Comparison of ENCODE assay signal across 13 cellular contexts in genomic region chr18:62710417-62710816, GRCh38. TPM values are rescaled to one million over a fixed set of nuclear protein-coding genes. Genes with fewer than 3 reads are reported as not detected.
DNase-seq lines count a peak whose midpoint lies in the region; ATAC-seq and TF ChIP-seq lines count a peak whose summit lies in the region.
"Had no signal": no experiment of that assay in that cellular context is flagged by ENCODE, and none has a peak within 500 bp of the region (broad histone marks: within the 10 kb centered on the region; RNA-seq: fewer than 3 reads in every experiment).

No MANE protein-coding gene starts in this region.

- no peaks in the 10 kb centered on the region for H3K36me3 ChIP-seq in upper lobe of right lung

- no peak overlapping the region for H3K4me3 ChIP-seq in upper lobe of right lung

- no peaks in the 10 kb centered on the region for H3K4me1 ChIP-seq in upper lobe of right lung

- no peak for TF ChIP-seq CTCF in upper lobe of right lung (IDR thresholded peaks at IDR 0.05)

- no peaks in the 10 kb centered on the region for H3K27me3 ChIP-seq in upper lobe of right lung

- DNase-seq in COR-L47 (lab: John Stamatoyannopoulos, UW) (peak; percentile 85), NCI-H1092 treated with DMSO at 0.1 percent for 48 hours (lab: John Stamatoyannopoulos, UW) (peak; percentile 84), NCI-H524 treated with DMSO at 0.1 percent for 48 hours (lab: John Stamatoyannopoulos, UW) (peak; percentile 65), fibroblast of peridontal ligament (ENCODE audit: extremely low read depth) (peak; percentile 38), upper lobe of right lung (no peak), activated gamma-delta T cell (lab: John Stamatoyannopoulos, UW) (no peak)
- DNase-seq in activated CD4-positive, alpha-beta T cell treated with anti-CD3 and anti-CD28 coated beads, Interleukin-2, amount 50 U/mL, for 48 hours = no peak
- DNase-seq: activated naive CD8-positive, alpha-beta T cell treated with anti-CD3 and anti-CD28 coated beads, Interleukin-2, amount 50 U/mL, for 24 hours; CD4-positive, CD25-positive, alpha-beta regulatory T cell; cortex of kidney; NCI-H2029 treated with DMSO at 0.1 percent for 48 hours; stimulated activated naive CD8-positive, alpha-beta T cell treated with anti-CD3 and anti-CD28 coated beads, Interleukin-15, Interleukin-2, amounts not matched to agents 100 U/mL and 50 U/mL, for 24 hours had no signal

- intact Hi-C loops in upper lobe of right lung (cut with DNase I) = no loop called here

- no peak overlapping the region for H3K27ac ChIP-seq in upper lobe of right lung

- ATAC-seq in upper lobe of right lung (no peak), GM18870 (IDR thresholded peaks at IDR 0.05; ENCODE audit: unreplicated experiment) (no peak)
- ATAC-seq: activated naive CD8-positive, alpha-beta T cell treated with anti-CD3 and anti-CD28 coated beads, Interleukin-2, amount 50 U/mL, for 24 hours; stimulated activated naive CD8-positive, alpha-beta T cell treated with anti-CD3 and anti-CD28 coated beads, Interleukin-15, Interleukin-2, amounts not matched to agents 100 U/mL and 50 U/mL, for 24 hours had no signal

- no peaks in the 10 kb centered on the region for H3K9me3 ChIP-seq in upper lobe of right lung

RNA-seq across cellular contexts. Expression of gene PHLPP1, which starts 4.9 kb away (rescaled TPM):
- total RNA-seq in upper lobe of right lung = 11.9 TPM

Comparison
In these comparisons a context has a peak if more than half of its experiments do, and no peak if none do; other contexts are left out.
1. DNase-seq: peak in COR-L47 (single experiment), NCI-H1092 treated with DMSO at 0.1 percent for 48 hours (single experiment), NCI-H524 treated with DMSO at 0.1 percent for 48 hours (single experiment) and fibroblast of peridontal ligament (single experiment); none in upper lobe of right lung (single experiment), activated gamma-delta T cell (single experiment) and activated CD4-positive, alpha-beta T cell treated with anti-CD3 and anti-CD28 coated beads, Interleukin-2, amount 50 U/mL, for 48 hours (0 of 2).